ENCODE assay signal across 9 cellular contexts in genomic region chr18:2981212-2981728, GRCh38. TPM values are rescaled to one million over a fixed set of nuclear protein-coding genes. Genes with fewer than 3 reads are reported as not detected.
A peak's percentile ranks its signal among the peaks of the same experiment; 100 is the strongest.
DNase-seq lines count a peak whose midpoint lies in the region; ATAC-seq and TF ChIP-seq lines count a peak whose summit lies in the region.
"Had no signal": no experiment of that assay in that cellular context is flagged by ENCODE, and none has a peak within 500 bp of the region (broad histone marks: within the 10 kb centered on the region; RNA-seq: fewer than 3 reads in every experiment).

No MANE protein-coding gene starts in this region.

- peak overlapping the region; percentile 59 to 97 (median 78) for H3K4me2 ChIP-seq in BLaER1 treated with 17β-estradiol and CSF1 and Interleukin-3, amounts not matched to agents 10 nM and 100 nM

- H3K36me3 ChIP-seq in BLaER1 treated with 17β-estradiol and CSF1 and Interleukin-3, amounts not matched to agents 10 nM and 100 nM: peaks cover 0 to 34% (median 8%) of the 10 kb centered on the region in 11 experiments; a peak in 8 of 22 replicates
- H3K36me3 ChIP-seq in colonic mucosa (no peaks in the 10 kb centered on the region), MG63 (peaks cover 2% of the 10 kb centered on the region)

- H4K20me1 ChIP-seq in BLaER1 treated with 17β-estradiol and CSF1 and Interleukin-3, amounts not matched to agents 10 nM and 100 nM: peaks cover 0 to 44% (median 4%) of the 10 kb centered on the region in 11 experiments; a peak in 9 of 22 replicates

- TF ChIP-seq CTCF in colonic mucosa (IDR thresholded peaks at IDR 0.05): no peak

- no peaks in the 10 kb centered on the region for H3K27me3 Mint-ChIP-seq in natural killer cell treated with Interleukin-12 subunit alpha and Interleukin-12 subunit beta and Interleukin-15 and Interleukin-18, amount 100 ng/mL, for 72 hours

- H3K4me1 Mint-ChIP-seq in natural killer cell treated with Interleukin-12 subunit alpha and Interleukin-12 subunit beta and Interleukin-15 and Interleukin-18, amount 100 ng/mL, for 72 hours (ENCODE audit: low read depth in 2 of 2): peaks cover 61 to 83% of the 10 kb centered on the region in 2 donors

- H3K36me3 Mint-ChIP-seq in natural killer cell treated with Interleukin-12 subunit alpha and Interleukin-12 subunit beta and Interleukin-15 and Interleukin-18, amount 100 ng/mL, for 72 hours: no peaks in the 10 kb centered on the region

- peak overlapping the region in 8 of 11 experiments; percentile 20 to 74 (median 60); a peak in 12 of 22 replicates for H3K9ac ChIP-seq in BLaER1 treated with 17β-estradiol and CSF1 and Interleukin-3, amounts not matched to agents 10 nM and 100 nM
- peak overlapping the region in 1 of 2 donors; percentile 35 for H3K9ac ChIP-seq in colonic mucosa (ENCODE audit: low read depth in 2 of 2, low read length in 2 of 2)

- H3K4me3 Mint-ChIP-seq in natural killer cell treated with Interleukin-12 subunit alpha and Interleukin-12 subunit beta and Interleukin-15 and Interleukin-18, amount 100 ng/mL, for 72 hours: peak overlapping the region; percentile 82

- peak overlapping the region; percentile 86 to 95 for H3K27ac Mint-ChIP-seq in natural killer cell treated with Interleukin-12 subunit alpha and Interleukin-12 subunit beta and Interleukin-15 and Interleukin-18, amount 100 ng/mL, for 72 hours

- peak; percentile 69 to 79 for ATAC-seq in natural killer cell treated with Interleukin-12 subunit alpha and Interleukin-12 subunit beta and Interleukin-15 and Interleukin-18, amount 100 ng/mL, for 72 hours
- ATAC-seq in GM21825 (IDR thresholded peaks at IDR 0.05; ENCODE audit: unreplicated experiment): no peak

- H3K9me3 ChIP-seq in BLaER1 treated with 17β-estradiol and CSF1 and Interleukin-3, amounts not matched to agents 10 nM and 100 nM (replicated peaks in 1 of 11): no peaks in the 10 kb centered on the region
- no peaks in the 10 kb centered on the region for H3K9me3 ChIP-seq in colonic mucosa
- H3K9me3 ChIP-seq in MG63: no peaks in the 10 kb centered on the region

- DNase-seq in LHCN-M2 (ENCODE audit: low read depth) (peak; percentile 90), colonic mucosa (no peak), SKM-1 (lab: John Stamatoyannopoulos, UW; ENCODE audit: unreplicated experiment) (no peak), NCI-H2171 (lab: John Stamatoyannopoulos, UW) (no peak), MG63 (no peak)
- DNase-seq in natural killer cell treated with Interleukin-12 subunit alpha and Interleukin-12 subunit beta and Interleukin-15 and Interleukin-18, amount 100 ng/mL, for 72 hours (ENCODE audit: low spot score): no peak

- peak overlapping the region; percentile 4 to 89 (median 69); a peak in 19 of 22 replicates for H3K27ac ChIP-seq in BLaER1 treated with 17β-estradiol and CSF1 and Interleukin-3, amounts not matched to agents 10 nM and 100 nM
- H3K27ac ChIP-seq in colonic mucosa: peak overlapping the region; percentile 82
- H3K27ac ChIP-seq: epithelial cell of prostate had no signal

- intact Hi-C loops in colonic mucosa (cut with DNase I): loop anchor here (10.0 kb wide), 1 partner anchor 46 kb away; no protein-coding TSS in a partner anchor

- H3K4me3 ChIP-seq in BLaER1 treated with 17β-estradiol and CSF1 and Interleukin-3, amounts not matched to agents 10 nM and 100 nM: peak overlapping the region in 2 of 10 experiments; percentile 14 to 15; a peak in 3 of 20 replicates
- no peak overlapping the region for H3K4me3 ChIP-seq in colonic mucosa
- no peak overlapping the region for H3K4me3 ChIP-seq in MG63

- no peaks in the 10 kb centered on the region for H3K27me3 ChIP-seq in BLaER1 treated with 17β-estradiol and CSF1 and Interleukin-3, amounts not matched to agents 10 nM and 100 nM
- H3K27me3 ChIP-seq in colonic mucosa (no peaks in the 10 kb centered on the region), MG63 (no peaks in the 10 kb centered on the region)

- H3K4me1 ChIP-seq in BLaER1 treated with 17β-estradiol and CSF1 and Interleukin-3, amounts not matched to agents 10 nM and 100 nM: peaks cover 67 to 99% (median 87%) of the 10 kb centered on the region in 10 experiments
- H3K4me1 ChIP-seq in colonic mucosa: peaks cover 13% of the 10 kb centered on the region

- no peaks in the 10 kb centered on the region for H3K9me3 Mint-ChIP-seq in natural killer cell treated with Interleukin-12 subunit alpha and Interleukin-12 subunit beta and Interleukin-15 and Interleukin-18, amount 100 ng/mL, for 72 hours

RNA-seq across cellular contexts. Expression of gene LPIN2, which starts 31.7 kb away (rescaled TPM):
- total RNA-seq in LHCN-M2 (2014; rRNA removed) (38.9 and 42.0 TPM in 2 replicates), colonic mucosa (10 to 100 TPM; 23.6 to 59.0 TPM)
- polyA plus RNA-seq in LHCN-M2 (2012): 14.4 TPM
- 10 to 100 TPM; 57.8 to 80.3 TPM for total RNA-seq in natural killer cell treated with Interleukin-12 subunit alpha and Interleukin-12 subunit beta and Interleukin-15 and Interleukin-18, amount 100 ng/mL, for 72 hours
- total RNA-seq in MG63 (2014; rRNA removed; shearing (Covaris generic); ENCODE audit: low replicate concordance): 14.2 and 29.3 TPM in 2 replicates
